Comparison of ENCODE assay signal across 1 cellular context in genomic region chr21:27740084-27740483, GRCh38.
TF ChIP-seq lines count a peak whose summit lies in the region.

No MANE protein-coding gene starts in this region.

TF ChIP-seq in H1, 55 proteins besides CTCF, POLR2A, EP300 and RAD21:
- TF ChIP-seq EZH2 (IDR thresholded peaks at IDR 0.05; ENCODE audit: low read depth, low read length, severe bottlenecking): no peak
- no peak for TF ChIP-seq NANOG (IDR thresholded peaks at IDR 0.05; ENCODE audit: insufficient read depth, low read depth, low read length, poor library complexity, severe bottlenecking)
- no peak for TF ChIP-seq RNF2 (IDR thresholded peaks at IDR 0.05; ENCODE audit: borderline replicate concordance, low read depth, low read length, missing control alignments, poor library complexity, severe bottlenecking)
- TF ChIP-seq POLR2AphosphoS5 (IDR thresholded peaks at IDR 0.05; ENCODE audit: low read depth, low read length): no peak
- TF ChIP-seq SP1 (IDR thresholded peaks at IDR 0.05; ENCODE audit: low read depth, low read length): no peak
- TF ChIP-seq HDAC2 (IDR thresholded peaks at IDR 0.05; ENCODE audit: borderline replicate concordance in 1 of 2, low read depth in 2 of 2, low read length in 2 of 2): no peak
- no peak for TF ChIP-seq RBBP5 (IDR thresholded peaks at IDR 0.05; ENCODE audit: borderline replicate concordance, low read depth, low read length)
- no peak for TF ChIP-seq KDM5A (IDR thresholded peaks at IDR 0.05; ENCODE audit: low read length)
- TF ChIP-seq, protein P1, sequence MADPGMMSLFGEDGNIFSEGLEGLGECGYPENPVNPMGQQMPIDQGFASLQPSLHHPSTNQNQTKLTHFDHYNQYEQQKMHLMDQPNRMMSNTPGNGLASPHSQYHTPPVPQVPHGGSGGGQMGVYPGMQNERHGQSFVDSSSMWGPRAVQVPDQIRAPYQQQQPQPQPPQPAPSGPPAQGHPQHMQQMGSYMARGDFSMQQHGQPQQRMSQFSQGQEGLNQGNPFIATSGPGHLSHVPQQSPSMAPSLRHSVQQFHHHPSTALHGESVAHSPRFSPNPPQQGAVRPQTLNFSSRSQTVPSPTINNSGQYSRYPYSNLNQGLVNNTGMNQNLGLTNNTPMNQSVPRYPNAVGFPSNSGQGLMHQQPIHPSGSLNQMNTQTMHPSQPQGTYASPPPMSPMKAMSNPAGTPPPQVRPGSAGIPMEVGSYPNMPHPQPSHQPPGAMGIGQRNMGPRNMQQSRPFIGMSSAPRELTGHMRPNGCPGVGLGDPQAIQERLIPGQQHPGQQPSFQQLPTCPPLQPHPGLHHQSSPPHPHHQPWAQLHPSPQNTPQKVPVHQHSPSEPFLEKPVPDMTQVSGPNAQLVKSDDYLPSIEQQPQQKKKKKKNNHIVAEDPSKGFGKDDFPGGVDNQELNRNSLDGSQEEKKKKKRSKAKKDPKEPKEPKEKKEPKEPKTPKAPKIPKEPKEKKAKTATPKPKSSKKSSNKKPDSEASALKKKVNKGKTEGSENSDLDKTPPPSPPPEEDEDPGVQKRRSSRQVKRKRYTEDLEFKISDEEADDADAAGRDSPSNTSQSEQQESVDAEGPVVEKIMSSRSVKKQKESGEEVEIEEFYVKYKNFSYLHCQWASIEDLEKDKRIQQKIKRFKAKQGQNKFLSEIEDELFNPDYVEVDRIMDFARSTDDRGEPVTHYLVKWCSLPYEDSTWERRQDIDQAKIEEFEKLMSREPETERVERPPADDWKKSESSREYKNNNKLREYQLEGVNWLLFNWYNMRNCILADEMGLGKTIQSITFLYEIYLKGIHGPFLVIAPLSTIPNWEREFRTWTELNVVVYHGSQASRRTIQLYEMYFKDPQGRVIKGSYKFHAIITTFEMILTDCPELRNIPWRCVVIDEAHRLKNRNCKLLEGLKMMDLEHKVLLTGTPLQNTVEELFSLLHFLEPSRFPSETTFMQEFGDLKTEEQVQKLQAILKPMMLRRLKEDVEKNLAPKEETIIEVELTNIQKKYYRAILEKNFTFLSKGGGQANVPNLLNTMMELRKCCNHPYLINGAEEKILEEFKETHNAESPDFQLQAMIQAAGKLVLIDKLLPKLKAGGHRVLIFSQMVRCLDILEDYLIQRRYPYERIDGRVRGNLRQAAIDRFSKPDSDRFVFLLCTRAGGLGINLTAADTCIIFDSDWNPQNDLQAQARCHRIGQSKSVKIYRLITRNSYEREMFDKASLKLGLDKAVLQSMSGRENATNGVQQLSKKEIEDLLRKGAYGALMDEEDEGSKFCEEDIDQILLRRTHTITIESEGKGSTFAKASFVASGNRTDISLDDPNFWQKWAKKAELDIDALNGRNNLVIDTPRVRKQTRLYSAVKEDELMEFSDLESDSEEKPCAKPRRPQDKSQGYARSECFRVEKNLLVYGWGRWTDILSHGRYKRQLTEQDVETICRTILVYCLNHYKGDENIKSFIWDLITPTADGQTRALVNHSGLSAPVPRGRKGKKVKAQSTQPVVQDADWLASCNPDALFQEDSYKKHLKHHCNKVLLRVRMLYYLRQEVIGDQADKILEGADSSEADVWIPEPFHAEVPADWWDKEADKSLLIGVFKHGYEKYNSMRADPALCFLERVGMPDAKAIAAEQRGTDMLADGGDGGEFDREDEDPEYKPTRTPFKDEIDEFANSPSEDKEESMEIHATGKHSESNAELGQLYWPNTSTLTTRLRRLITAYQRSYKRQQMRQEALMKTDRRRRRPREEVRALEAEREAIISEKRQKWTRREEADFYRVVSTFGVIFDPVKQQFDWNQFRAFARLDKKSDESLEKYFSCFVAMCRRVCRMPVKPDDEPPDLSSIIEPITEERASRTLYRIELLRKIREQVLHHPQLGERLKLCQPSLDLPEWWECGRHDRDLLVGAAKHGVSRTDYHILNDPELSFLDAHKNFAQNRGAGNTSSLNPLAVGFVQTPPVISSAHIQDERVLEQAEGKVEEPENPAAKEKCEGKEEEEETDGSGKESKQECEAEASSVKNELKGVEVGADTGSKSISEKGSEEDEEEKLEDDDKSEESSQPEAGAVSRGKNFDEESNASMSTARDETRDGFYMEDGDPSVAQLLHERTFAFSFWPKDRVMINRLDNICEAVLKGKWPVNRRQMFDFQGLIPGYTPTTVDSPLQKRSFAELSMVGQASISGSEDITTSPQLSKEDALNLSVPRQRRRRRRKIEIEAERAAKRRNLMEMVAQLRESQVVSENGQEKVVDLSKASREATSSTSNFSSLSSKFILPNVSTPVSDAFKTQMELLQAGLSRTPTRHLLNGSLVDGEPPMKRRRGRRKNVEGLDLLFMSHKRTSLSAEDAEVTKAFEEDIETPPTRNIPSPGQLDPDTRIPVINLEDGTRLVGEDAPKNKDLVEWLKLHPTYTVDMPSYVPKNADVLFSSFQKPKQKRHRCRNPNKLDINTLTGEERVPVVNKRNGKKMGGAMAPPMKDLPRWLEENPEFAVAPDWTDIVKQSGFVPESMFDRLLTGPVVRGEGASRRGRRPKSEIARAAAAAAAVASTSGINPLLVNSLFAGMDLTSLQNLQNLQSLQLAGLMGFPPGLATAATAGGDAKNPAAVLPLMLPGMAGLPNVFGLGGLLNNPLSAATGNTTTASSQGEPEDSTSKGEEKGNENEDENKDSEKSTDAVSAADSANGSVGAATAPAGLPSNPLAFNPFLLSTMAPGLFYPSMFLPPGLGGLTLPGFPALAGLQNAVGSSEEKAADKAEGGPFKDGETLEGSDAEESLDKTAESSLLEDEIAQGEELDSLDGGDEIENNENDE (IDR thresholded peaks at IDR 0.05; ENCODE audit: insufficient replicate concordance, low read length): no peak
- TF ChIP-seq MAFK (IDR thresholded peaks at IDR 0.05; ENCODE audit: low read depth, low read length): no peak
- no peak for TF ChIP-seq ATF2 (IDR thresholded peaks at IDR 0.05; ENCODE audit: low read length)
- no peak for TF ChIP-seq EGR1 (IDR thresholded peaks at IDR 0.05; ENCODE audit: borderline replicate concordance, low read depth, low read length)
- TF ChIP-seq BRCA1 (IDR thresholded peaks at IDR 0.05; ENCODE audit: low read depth, low read length): no peak
